Comparison of ENCODE assay signal across 15 cellular contexts in the genomic region with DNA sequence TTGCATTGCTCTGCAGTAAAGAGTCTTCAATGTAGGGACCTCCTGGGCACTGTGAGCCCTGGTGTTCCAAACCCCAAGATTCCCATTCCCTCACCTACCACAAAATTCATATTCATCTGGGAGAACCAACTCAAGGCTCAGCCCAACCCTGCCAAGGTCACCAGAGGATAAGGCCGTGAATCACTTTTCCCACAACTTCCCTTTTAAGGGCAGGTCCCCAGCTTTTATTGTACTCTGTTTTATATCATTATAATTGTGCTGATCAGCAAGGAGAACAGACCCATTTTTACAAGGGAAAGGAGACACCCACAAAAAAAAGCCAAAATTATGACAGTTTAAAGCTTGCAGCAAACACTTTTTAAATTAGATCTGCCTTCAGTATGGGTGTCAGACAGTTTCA.
A peak's percentile ranks its signal among the peaks of the same experiment; 100 is the strongest.
DNase-seq lines count a peak whose midpoint lies in the region; TF ChIP-seq lines count a peak whose summit lies in the region.
"Had no signal": no experiment of that assay in that cellular context is flagged by ENCODE, and none has a peak within 500 bp of the region (broad histone marks: within the 10 kb centered on the region; RNA-seq: fewer than 3 reads in every experiment).

No MANE protein-coding gene starts in this region.

- H3K4me2 ChIP-seq in GM23248 (ENCODE audit: unreplicated experiment) = peak overlapping the region; percentile 11

- WGBS in GM23248 (ENCODE audit: low coverage in 1 of 2, low lambda C conversion rate in 2 of 2, missing lambda C conversion rate in 2 of 2), 2 experiments = 9 to 12% methylated on average over 1 of the region's 1 CpG
- WGBS in adrenal gland, 4 donors = 7 to 13% (median 9%) methylated on average over 1 of the region's 1 CpG

- no peaks in the 10 kb centered on the region for H3F3A ChIP-seq in GM23248 (ENCODE audit: insufficient read depth)

- H3K9ac ChIP-seq in GM23248 = no peak overlapping the region

- H3K79me2 ChIP-seq in GM23248 (ENCODE audit: insufficient read depth) = peaks cover 4% of the 10 kb centered on the region; the same call in 1 of the 2 replicates

- H3K36me3 ChIP-seq in GM23248 (ENCODE audit: low read depth) = no peaks in the 10 kb centered on the region
- H3K36me3 ChIP-seq in adrenal gland (replicated peaks in 1 of 2) = no peaks in the 10 kb centered on the region
- no peaks in the 10 kb centered on the region for H3K36me3 ChIP-seq in muscle layer of duodenum (ENCODE audit: control insufficient read depth in 1 of 2, insufficient read depth in 2 of 2, low read length in 2 of 2)

- H3K4me3 ChIP-seq in AG10803 (ENCODE audit: low read length) (no peak overlapping the region), GM23248 (no peak overlapping the region), adrenal gland (no peak overlapping the region), muscle layer of duodenum (ENCODE audit: low read depth in 1 of 2, low read length in 2 of 2) (no peak overlapping the region)

- no peak overlapping the region for H2AFZ ChIP-seq in GM23248

- DNase-seq in AG10803 (ENCODE audit: low read depth) = peak; percentile 45
- peak; percentile 75 for DNase-seq in GM23248
- peak in 4 of 7 donors; percentile 14 to 60 (median 36) for DNase-seq in adrenal gland
- DNase-seq in HuH-7 (ENCODE audit: low spot score) = no peak
- no peak for DNase-seq in ACHN
- no peak for DNase-seq in SIG-M5 (lab: John Stamatoyannopoulos, UW)
- DNase-seq in NCI-H1048 (lab: John Stamatoyannopoulos, UW) = no peak
- DNase-seq: activated CD4-positive, alpha-beta T cell treated with anti-CD3 and anti-CD28 coated beads, Interleukin-2, amount 50 U/mL, for 1 hour; activated naive CD4-positive, alpha-beta T cell; aorta; COR-L47; NCI-H1694; nucleus accumbens; right cardiac atrium had no signal

- intact Hi-C loops in adrenal gland (cut with DNase I) = no loop called here

- peaks cover 3% of the 10 kb centered on the region; the same call in 1 of the 2 replicates for H4K20me1 ChIP-seq in GM23248 (ENCODE audit: insufficient read depth)

- H3K9me3 ChIP-seq in GM23248 (ENCODE audit: low read depth) = no peaks in the 10 kb centered on the region
- H3K9me3 ChIP-seq in adrenal gland (replicated peaks in 1 of 3) = no peaks in the 10 kb centered on the region
- H3K9me3 ChIP-seq in muscle layer of duodenum (ENCODE audit: control insufficient read depth in 1 of 2, low read length in 2 of 2) = no peaks in the 10 kb centered on the region

- H3K27me3 ChIP-seq in GM23248 (replicated peaks; ENCODE audit: insufficient read depth) = no peaks in the 10 kb centered on the region
- no peaks in the 10 kb centered on the region for H3K27me3 ChIP-seq in adrenal gland
- H3K27me3 ChIP-seq in muscle layer of duodenum (ENCODE audit: low read depth, low read length) = no peaks in the 10 kb centered on the region

- H3K4me1 ChIP-seq in GM23248 (ENCODE audit: insufficient read depth) (peaks cover 10% of the 10 kb centered on the region), adrenal gland (replicated peaks in 1 of 2) (peaks cover 0 to 12% of the 10 kb centered on the region in 2 donors), muscle layer of duodenum (ENCODE audit: control insufficient read depth in 1 of 2, insufficient read depth in 2 of 2, low read length in 2 of 2) (peaks cover 4 to 5% of the 10 kb centered on the region in 2 donors)

- no peaks in the 10 kb centered on the region for H3K9me2 ChIP-seq in GM23248 (ENCODE audit: insufficient read depth)

- in situ Hi-C loops in GM23248 (cut with MboI) = no loop called here
- in situ Hi-C loops in ACHN (cut with HindIII; ENCODE audit: low pct_ligation_motif_present, low pct_unique_long_range_greater_than_20kb, low sequenced_read_pairs) = no loop called here

- H3K27ac ChIP-seq in GM23248 = no peak overlapping the region
- H3K27ac ChIP-seq in adrenal gland = no peak overlapping the region
- peak overlapping the region; percentile 85 for H3K27ac ChIP-seq in muscle layer of duodenum (ENCODE audit: low read length)

- TF ChIP-seq POLR2A in adrenal gland (IDR thresholded peaks at IDR 0.05) = no peak

- TF ChIP-seq CTCF in AG10803 (conservative IDR thresholded peaks at IDR 0.05; ENCODE audit: low read length) = no peak
- TF ChIP-seq CTCF in adrenal gland (IDR thresholded peaks at IDR 0.05) = no peak

Comparison
In these comparisons a context has a peak if more than half of its experiments do, and no peak if none do; other contexts are left out.
1. DNase-seq: peak in AG10803 (single experiment), GM23248 (single experiment) and adrenal gland (4 of 7); none in HuH-7 (single experiment), ACHN (single experiment), SIG-M5 (single experiment) and NCI-H1048 (single experiment).